In the genomic region with DNA sequence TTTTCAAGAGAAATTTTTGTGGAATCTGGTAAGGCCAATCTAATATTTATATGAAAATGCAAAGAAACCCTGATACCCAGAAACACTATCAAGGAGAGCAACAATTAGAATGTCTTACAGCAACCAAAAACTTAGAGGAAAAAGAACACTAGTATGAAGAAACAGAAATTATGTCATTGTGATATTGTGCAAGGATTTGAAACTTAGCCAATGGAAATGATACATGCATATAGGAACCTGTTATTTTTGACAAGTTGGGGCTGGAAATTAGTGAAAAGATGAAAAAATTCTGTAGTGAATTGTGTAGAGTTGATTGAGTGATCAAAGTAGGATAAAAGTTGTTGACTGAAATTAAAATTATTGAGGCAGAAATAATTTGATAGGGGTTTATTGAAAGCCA, we compare ENCODE assay signal across 14 cellular contexts.
"Had no signal": no experiment of that assay in that cellular context is flagged by ENCODE, and none has a peak within 500 bp of the region (broad histone marks: within the 10 kb centered on the region; RNA-seq: fewer than 3 reads in every experiment).

No MANE protein-coding gene starts in this region.

- H3K9me3 ChIP-seq: ascending aorta, colonic mucosa had no signal

- H3K4me1 ChIP-seq: ascending aorta, colonic mucosa, tibial artery had no signal

- H3K36me3 ChIP-seq: ascending aorta, colonic mucosa, neutrophil, tibial artery, WERI-Rb-1 had no signal

- DNase-seq: activated CD4-positive, alpha-beta memory T cell treated with anti-CD3 and anti-CD28 coated beads, Interleukin-2, amount 10 ng/mL, durations not matched to agents 7 days and 5 days; activated CD4-positive, alpha-beta T cell treated with anti-CD3 and anti-CD28 coated beads for 36 hours; activated CD8-positive, alpha-beta memory T cell treated with anti-CD3 and anti-CD28 coated beads, Interleukin-2, amount 50 U/mL, for 4 hours; activated naive CD4-positive, alpha-beta T cell; colonic mucosa; immature natural killer cell; left cardiac atrium; naive thymus-derived CD4-positive, alpha-beta T cell; retina; tibial artery; WERI-Rb-1 had no signal

- ATAC-seq: activated CD4-positive, alpha-beta T cell treated with anti-CD3 and anti-CD28 coated beads for 36 hours; left cardiac atrium; naive thymus-derived CD4-positive, alpha-beta T cell had no signal

- H3K27me3 ChIP-seq: ascending aorta, colonic mucosa, neutrophil, tibial artery had no signal

- H3K4me3 ChIP-seq: ascending aorta, colonic mucosa, lung, tibial artery had no signal

- H3K27ac ChIP-seq: ascending aorta, colonic mucosa, neutrophil, tibial artery, WERI-Rb-1 had no signal
